Comparison of ENCODE assay signal across 11 cellular contexts in genomic region chr3:51710631-51711351, GRCh38. TPM values are rescaled to one million over a fixed set of nuclear protein-coding genes. Genes with fewer than 3 reads are reported as not detected.
A peak's percentile ranks its signal among the peaks of the same experiment; 100 is the strongest.
DNase-seq lines count a peak whose midpoint lies in the region; ATAC-seq and TF ChIP-seq lines count a peak whose summit lies in the region.
"Had no signal": no experiment of that assay in that cellular context is flagged by ENCODE, and none has a peak within 500 bp of the region (broad histone marks: within the 10 kb centered on the region; RNA-seq: fewer than 3 reads in every experiment).

No MANE protein-coding gene starts in this region.

- H3K4me1 ChIP-seq in mammary epithelial cell (ENCODE audit: insufficient read depth, low read length) = no peaks in the 10 kb centered on the region
- H3K4me1 ChIP-seq in PC-3 (ENCODE audit: insufficient read depth, low read length) = no peaks in the 10 kb centered on the region
- H3K4me1 ChIP-seq: prostate gland had no signal

- H3K4me3 ChIP-seq in mammary epithelial cell (replicated peaks in 1 of 3; ENCODE audit: insufficient read depth in 1 of 3, low read depth in 2 of 3, low read length in 3 of 3) (no peak overlapping the region), PC-3 (ENCODE audit: low read length) (no peak overlapping the region)
- H3K4me3 ChIP-seq: prostate gland had no signal

- H3K9ac ChIP-seq in mammary epithelial cell (ENCODE audit: insufficient read depth, low read length) = no peak overlapping the region
- H3K9ac ChIP-seq in PC-3 (ENCODE audit: low read length) = no peak overlapping the region

- H3K4me1 Mint-ChIP-seq in MCF 10A (ENCODE audit: insufficient read depth, unreplicated experiment) = no peaks in the 10 kb centered on the region

- H3K9me3 Mint-ChIP-seq in MCF 10A (ENCODE audit: unreplicated experiment) = no peaks in the 10 kb centered on the region
- H3K9me3 Mint-ChIP-seq: CD8-positive, alpha-beta T cell had no signal

- peaks cover 14% of the 10 kb centered on the region for H3K36me3 Mint-ChIP-seq in MCF 10A (ENCODE audit: insufficient read depth, unreplicated experiment)

- H4K20me1 ChIP-seq in mammary epithelial cell (ENCODE audit: insufficient read depth, low read length) = peaks cover 2% of the 10 kb centered on the region
- H4K20me1 ChIP-seq in PC-3 (ENCODE audit: low read length) = no peaks in the 10 kb centered on the region

- H3K27ac Mint-ChIP-seq in MCF 10A (ENCODE audit: low read depth, unreplicated experiment) = no peak overlapping the region
- H3K27ac Mint-ChIP-seq: CD8-positive, alpha-beta T cell had no signal

- H3K9me3 ChIP-seq in mammary epithelial cell (replicated peaks; ENCODE audit: insufficient read depth, low read length) = no peaks in the 10 kb centered on the region
- no peaks in the 10 kb centered on the region for H3K9me3 ChIP-seq in PC-3 (ENCODE audit: low read length)
- H3K9me3 ChIP-seq: prostate gland had no signal

- H2AFZ ChIP-seq in mammary epithelial cell (ENCODE audit: low read depth, low read length) = no peak overlapping the region
- H2AFZ ChIP-seq in PC-3 (ENCODE audit: low read length) = no peak overlapping the region

- TF ChIP-seq CTCF in MCF 10A (IDR thresholded peaks at IDR 0.05; ENCODE audit: unreplicated experiment) (no peak), mammary epithelial cell (conservative IDR thresholded peaks at IDR 0.05 in 1 of 2, IDR thresholded peaks at IDR 0.05 in 1 of 2; ENCODE audit: extremely low read depth in 1 of 2, insufficient read depth in 1 of 2, low read depth in 1 of 2, low read length in 2 of 2) (no peak), PC-3 (conservative IDR thresholded peaks at IDR 0.05; ENCODE audit: low read depth, low read length) (peak; percentile 35; the same call in 1 of the 2 replicates)

- H3K4me3 Mint-ChIP-seq in MCF 10A (ENCODE audit: unreplicated experiment) = no peak overlapping the region
- H3K4me3 Mint-ChIP-seq: CD8-positive, alpha-beta T cell had no signal

- no peak overlapping the region for H3K4me2 ChIP-seq in mammary epithelial cell (ENCODE audit: insufficient read depth, low read depth, low read length)
- no peak overlapping the region for H3K4me2 ChIP-seq in PC-3 (ENCODE audit: low read length)

- in situ Hi-C loops in mammary epithelial cell (cut with MboI; ENCODE audit: low sequenced_read_pairs in 2 of 2) = no loop called here

- intact Hi-C loops in MCF 10A (cut with micrococcal nuclease) = no loop called here
- intact Hi-C loops in mammary epithelial cell (cut with micrococcal nuclease) = loop anchor here (2.0 kb wide), 1 partner anchor 90 kb away; no protein-coding TSS in a partner anchor
- intact Hi-C loops in PC-3 (cut with micrococcal nuclease) = no loop called here

- BruUV-seq in MCF 10A (replicated peaks; lab: Mats Ljungman, UMichigan) (no TSS peak), mammary epithelial cell (replicated peaks; lab: Mats Ljungman, UMichigan) (no TSS peak), PC-3 (replicated peaks; lab: Mats Ljungman, UMichigan) (no TSS peak)

- H3K9me2 ChIP-seq in PC-3 (replicated peaks; ENCODE audit: low read length) = no peaks in the 10 kb centered on the region

- H3K27me3 ChIP-seq in mammary epithelial cell (ENCODE audit: insufficient read depth, low read length) (no peaks in the 10 kb centered on the region), PC-3 (ENCODE audit: low read length) (no peaks in the 10 kb centered on the region)

- CTCF ChIA-PET in MCF 10A (lab: Yijun Ruan, JAX) = interaction anchor here (0.7 kb wide), 1 partner anchor 95 kb away, joined by 5 read pairs; no protein-coding TSS in a partner anchor
- CTCF ChIA-PET in mammary epithelial cell (lab: Charles Lee; ENCODE audit: low non-redundant PET) = interaction anchor here (0.6 kb wide), 1 partner anchor 89 kb away, joined by 3 read pairs; no protein-coding TSS in a partner anchor
- CTCF ChIA-PET in PC-3 (lab: Charles Lee) = no interaction called here

- POLR2A ChIA-PET in MCF 10A (lab: Yijun Ruan, JAX) (interaction anchor here (0.9 kb wide), 1 partner anchor 18 kb away, joined by 5 read pairs; no protein-coding TSS in a partner anchor), PC-3 (lab: Charles Lee; ENCODE audit: unreplicated experiment) (no interaction called here)

- dilution Hi-C loops in mammary epithelial cell (cut with HindIII; ENCODE audit: low sequenced_read_pairs) = no loop called here

- no peaks in the 10 kb centered on the region for H3K79me2 ChIP-seq in mammary epithelial cell (ENCODE audit: insufficient read depth, low read length)
- no peaks in the 10 kb centered on the region for H3K79me2 ChIP-seq in PC-3 (ENCODE audit: low read length)

- DNase-seq in MCF 10A (ENCODE audit: unreplicated experiment) = peak; percentile 17
- DNase-seq in mammary epithelial cell = no peak
- peak; percentile 44 for DNase-seq in PC-3
- peak; percentile 58 for DNase-seq in ecto neural progenitor cell (ENCODE audit: low spot score)
- no peak for DNase-seq in A172 (ENCODE audit: low spot score)
- DNase-seq: NCI-H1694 had no signal

- no peaks in the 10 kb centered on the region for H3K27me3 Mint-ChIP-seq in MCF 10A (ENCODE audit: insufficient read depth, unreplicated experiment)

- peak; percentile 48 for ATAC-seq in PC-3
- no peak for ATAC-seq in GM18517 (IDR thresholded peaks at IDR 0.05; ENCODE audit: unreplicated experiment)
- ATAC-seq in GM21390 (IDR thresholded peaks at IDR 0.05; ENCODE audit: unreplicated experiment) = no peak
- ATAC-seq: CD8-positive, alpha-beta T cell had no signal

- no peak overlapping the region for H3K27ac ChIP-seq in mammary epithelial cell (ENCODE audit: insufficient read depth, low read depth, low read length)
- H3K27ac ChIP-seq in PC-3 (ENCODE audit: low read length) = no peak overlapping the region
- H3K27ac ChIP-seq in temporal lobe (ENCODE audit: low read depth, low read length) = peak overlapping the region; percentile 65
- H3K27ac ChIP-seq: prostate gland had no signal

- no peaks in the 10 kb centered on the region for H3F3A ChIP-seq in PC-3 (ENCODE audit: low read length, unreplicated experiment)

- no peaks in the 10 kb centered on the region for H3K36me3 ChIP-seq in mammary epithelial cell (ENCODE audit: insufficient read depth, low read length)
- H3K36me3 ChIP-seq in PC-3 (ENCODE audit: low read depth, low read length) = no peaks in the 10 kb centered on the region
- H3K36me3 ChIP-seq: prostate gland had no signal

- WGBS in mammary epithelial cell (ENCODE audit: low coverage, missing lambda C conversion rate) = 90% methylated on average over 9 of the region's 10 CpGs

RNA-seq across cellular contexts. Expression of gene GRM2, which starts 3.9 kb away (rescaled TPM):
- total RNA-seq in MCF 10A (2022) (0.23 and 0.44 TPM in 2 replicates), mammary epithelial cell (under 1 TPM; under 0.01 to 0.12 TPM), PC-3 (2014; rRNA removed) (0.07 and 0.17 TPM in 2 replicates), temporal lobe (10.6 TPM)
- polyA plus RNA-seq in mammary epithelial cell = 0.09 TPM
- polyA minus RNA-seq in mammary epithelial cell = not detected
- not detected in 2 replicates for total RNA-seq in A172 (2014; rRNA removed; shearing (Covaris generic))

RNA-seq across cellular contexts. Expression of gene TEX264, which starts 39.7 kb away (rescaled TPM):
- total RNA-seq in MCF 10A (2022) (41.3 and 46.4 TPM in 2 replicates), mammary epithelial cell (10 to 100 TPM; 36.0 to 49.7 TPM), PC-3 (2014; rRNA removed) (85.5 and 88.1 TPM in 2 replicates), temporal lobe (10.6 TPM)
- polyA plus RNA-seq in mammary epithelial cell = 69.5 TPM
- polyA minus RNA-seq in mammary epithelial cell = 35.8 TPM
- total RNA-seq in A172 (2014; rRNA removed; shearing (Covaris generic)) = 65.4 and 75.5 TPM in 2 replicates

Comparison
In these comparisons a context has a peak if more than half of its experiments do, and no peak if none do; other contexts are left out.
1. DNase-seq: peak in MCF 10A (single experiment), PC-3 (single experiment) and ecto neural progenitor cell (single experiment); none in mammary epithelial cell (single experiment) and A172 (single experiment).